ENCODE assay signal across 1 cellular context in genomic region chrX:38839269-38839668, GRCh38.
TF ChIP-seq lines count a peak whose summit lies in the region.

No MANE protein-coding gene starts in this region.

TF ChIP-seq in HepG2, 621 proteins besides CTCF, POLR2A, EP300 and RAD21:
- no peak for TF ChIP-seq MAX (IDR thresholded peaks at IDR 0.05)
- no peak for TF ChIP-seq SP140L (CRISPR knock-in tag; IDR thresholded peaks at IDR 0.05; ENCODE audit: borderline replicate concordance)
- TF ChIP-seq E2F1 (CRISPR knock-in tag; IDR thresholded peaks at IDR 0.05) = no peak
- TF ChIP-seq ZNF121 (CRISPR knock-in tag; IDR thresholded peaks at IDR 0.05) = no peak
- TF ChIP-seq ZNF816 (CRISPR knock-in tag; IDR thresholded peaks at IDR 0.05; ENCODE audit: borderline replicate concordance) = no peak
- TF ChIP-seq HMGXB4 (CRISPR knock-in tag; IDR thresholded peaks at IDR 0.05; ENCODE audit: borderline replicate concordance in 1 of 2, low read depth in 1 of 2) = no peak
